ENCODE assay signal across 20 cellular contexts in genomic region chr16:80058236-80058635, GRCh38.
A peak's percentile ranks its signal among the peaks of the same experiment; 100 is the strongest.
DNase-seq lines count a peak whose midpoint lies in the region; ATAC-seq, FAIRE-seq and TF ChIP-seq lines count a peak whose summit lies in the region.
"Had no signal": no experiment of that assay in that cellular context is flagged by ENCODE, and none has a peak within 500 bp of the region (broad histone marks: within the 10 kb centered on the region; RNA-seq: fewer than 3 reads in every experiment).

No MANE protein-coding gene starts in this region.

- DNase-seq in AG20443 (ENCODE audit: low spot score): peak; percentile 39
- DNase-seq in cerebellar cortex (ENCODE audit: low spot score): peak; percentile 21
- DNase-seq in left ventricle myocardium superior: peak; percentile 71
- DNase-seq in prostate gland (ENCODE audit: low spot score): peak; percentile 52
- no peak for DNase-seq in small intestine
- DNase-seq: activated CD4-positive, alpha-beta T cell treated with anti-CD3 and anti-CD28 coated beads for 48 hours; activated T-cell treated with anti-CD3 and anti-CD28 coated beads, Interleukin-2, amount 50 U/mL, for 24 hours; MG63; naive B cell; NCI-H2171; NK-92 treated with Interleukin-12 subunit alpha and Interleukin-12 subunit beta, amount 100 ng/mL, for 24 hours; SJCRH30; stimulated activated CD4-positive, alpha-beta T cell treated with anti-CD3 and anti-CD28 coated beads, Interleukin-4, amount 100 ng/mL, for 1 hour; T-helper 9 cell had no signal

- no peak for FAIRE-seq in small intestine (lab: Jason Lieb, UNC)
- FAIRE-seq: A549 had no signal

- WGBS in prostate gland: 14% methylated on average over 10 of the region's 10 CpGs
- WGBS in small intestine, 3 donors: 57 to 88% (median 81%) methylated on average over 10 of the region's 10 CpGs

- H3K27me3 Mint-ChIP-seq in activated T-helper 17 cell treated with anti-CD3 and anti-CD28 coated beads, Interleukin-2, amount 50 U/mL, for 72 hours: peaks cover 12% of the 10 kb centered on the region
- H3K27me3 Mint-ChIP-seq: activated T-cell treated with anti-CD3 and anti-CD28 coated beads, Interleukin-2, amount 50 U/mL, for 24 hours had no signal

- no peak overlapping the region for H3K4me3 ChIP-seq in prostate gland
- H3K4me3 ChIP-seq in small intestine (ENCODE audit: low read depth in 1 of 2, low read length in 2 of 2): no peak overlapping the region
- H3K4me3 ChIP-seq: A549, coronary artery, esophagus muscularis mucosa, MG63, SJCRH30 had no signal

- TF ChIP-seq POLR2A in prostate gland (IDR thresholded peaks at IDR 0.05): no peak

- no peaks in the 10 kb centered on the region for H3K9me3 Mint-ChIP-seq in activated T-helper 17 cell treated with anti-CD3 and anti-CD28 coated beads, Interleukin-2, amount 50 U/mL, for 72 hours
- H3K9me3 Mint-ChIP-seq: activated T-cell treated with anti-CD3 and anti-CD28 coated beads, Interleukin-2, amount 50 U/mL, for 24 hours had no signal

- H3K9me3 ChIP-seq in prostate gland (no peaks in the 10 kb centered on the region), small intestine (ENCODE audit: control insufficient read depth, low read depth) (no peaks in the 10 kb centered on the region)
- H3K9me3 ChIP-seq: A549, esophagus muscularis mucosa, MG63, SJCRH30 had no signal

- no peaks in the 10 kb centered on the region for H3K27me3 ChIP-seq in prostate gland (replicated peaks; ENCODE audit: insufficient read depth)
- no peaks in the 10 kb centered on the region for H3K27me3 ChIP-seq in small intestine (ENCODE audit: control insufficient read depth in 2 of 2, insufficient read depth in 2 of 2, low read length in 2 of 2)
- H3K27me3 ChIP-seq: MG63, SJCRH30 had no signal

- H3K27ac ChIP-seq in prostate gland: no peak overlapping the region
- peak overlapping the region in 1 of 2 donors; percentile 1 for H3K27ac ChIP-seq in small intestine (ENCODE audit: low read depth in 1 of 2, low read length in 1 of 2)
- H3K27ac ChIP-seq: A549, esophagus muscularis mucosa, SJCRH30 had no signal

- H3K4me1 ChIP-seq in prostate gland (replicated peaks) (no peaks in the 10 kb centered on the region), small intestine (ENCODE audit: control insufficient read depth in 2 of 2, insufficient read depth in 1 of 2, low read depth in 1 of 2, low read length in 1 of 2) (no peaks in the 10 kb centered on the region)
- H3K4me1 ChIP-seq: SJCRH30 had no signal

- no peak for TF ChIP-seq CTCF in prostate gland (IDR thresholded peaks at IDR 0.05)

- H3K27ac Mint-ChIP-seq in activated T-helper 17 cell treated with anti-CD3 and anti-CD28 coated beads, Interleukin-2, amount 50 U/mL, for 72 hours: no peak overlapping the region
- H3K27ac Mint-ChIP-seq: activated T-cell treated with anti-CD3 and anti-CD28 coated beads, Interleukin-2, amount 50 U/mL, for 24 hours had no signal

- H3K36me3 Mint-ChIP-seq in activated T-helper 17 cell treated with anti-CD3 and anti-CD28 coated beads, Interleukin-2, amount 50 U/mL, for 72 hours (ENCODE audit: low read depth): no peaks in the 10 kb centered on the region
- H3K36me3 Mint-ChIP-seq: naive B cell had no signal

- H3K4me1 Mint-ChIP-seq in activated T-helper 17 cell treated with anti-CD3 and anti-CD28 coated beads, Interleukin-2, amount 50 U/mL, for 72 hours: no peaks in the 10 kb centered on the region
- H3K4me1 Mint-ChIP-seq: naive B cell had no signal

- H3K4me3 Mint-ChIP-seq in activated T-helper 17 cell treated with anti-CD3 and anti-CD28 coated beads, Interleukin-2, amount 50 U/mL, for 72 hours: no peak overlapping the region
- H3K4me3 Mint-ChIP-seq: activated T-cell treated with anti-CD3 and anti-CD28 coated beads, Interleukin-2, amount 50 U/mL, for 24 hours; naive B cell had no signal

- ATAC-seq in left ventricle myocardium superior (peak; percentile 85), HG02571 (IDR thresholded peaks at IDR 0.05; ENCODE audit: unreplicated experiment) (no peak), GM21825 (IDR thresholded peaks at IDR 0.05; ENCODE audit: unreplicated experiment) (no peak)
- no peak for ATAC-seq in activated T-helper 17 cell treated with anti-CD3 and anti-CD28 coated beads, Interleukin-2, amount 50 U/mL, for 72 hours (replicated peaks)
- ATAC-seq: A549 had no signal

- intact Hi-C loops in left ventricle myocardium superior (cut with micrococcal nuclease) (no loop called here), prostate gland (cut with DNase I) (no loop called here)

- H3K36me3 ChIP-seq in prostate gland (no peaks in the 10 kb centered on the region), small intestine (ENCODE audit: control insufficient read depth in 2 of 2, insufficient read depth in 2 of 2, low read length in 2 of 2) (no peaks in the 10 kb centered on the region)
- H3K36me3 ChIP-seq: esophagus muscularis mucosa, MG63, SJCRH30 had no signal
